In the genomic region with DNA sequence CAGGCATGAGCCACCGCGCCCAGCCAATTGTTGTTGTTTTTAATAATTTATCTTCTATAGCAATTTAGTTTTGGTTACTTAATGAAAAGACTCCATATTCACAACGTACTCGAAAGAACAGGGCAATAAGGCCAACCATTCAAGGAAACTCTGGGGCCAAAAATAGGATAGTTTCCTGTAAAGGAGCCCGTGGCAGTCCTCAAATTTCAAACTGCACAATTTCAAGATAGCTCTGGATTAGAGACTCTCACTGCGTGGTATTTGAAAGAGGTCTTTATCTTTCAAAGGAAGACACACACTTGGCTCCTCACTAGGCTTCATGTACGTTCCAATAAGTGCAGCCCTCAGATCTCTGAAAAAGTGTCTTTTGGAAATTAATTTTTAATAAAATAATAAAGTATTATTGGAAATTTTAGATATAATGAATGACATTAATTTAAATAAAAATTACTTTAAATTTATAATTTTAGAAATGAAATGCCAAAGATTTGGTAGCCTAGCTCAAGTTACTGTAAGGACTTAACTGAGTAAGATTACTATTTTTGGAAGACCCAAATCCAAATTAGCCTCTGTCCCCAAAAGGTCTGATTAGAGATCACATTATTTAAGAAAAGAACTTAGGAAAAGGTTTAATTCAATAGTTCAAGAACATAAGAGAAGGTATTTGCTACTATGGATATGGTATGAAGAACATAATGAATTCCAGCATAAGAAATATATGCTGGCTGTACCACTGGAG, we compare ENCODE assay signal across 1 cellular context.
TF ChIP-seq lines count a peak whose summit lies in the region.

No MANE protein-coding gene starts in this region.

TF ChIP-seq in HepG2, 621 proteins besides CTCF, POLR2A, EP300 and RAD21:
- TF ChIP-seq AGO2 (optimal IDR thresholded peaks at IDR 0.05; ENCODE audit: low read depth, low read length) (no peak), POLR2AphosphoS5 (IDR thresholded peaks at IDR 0.05; ENCODE audit: low read depth, low read length) (no peak), CENPX (CRISPR knock-in tag; IDR thresholded peaks at IDR 0.05) (no peak), RARA (CRISPR knock-in tag; IDR thresholded peaks at IDR 0.05) (no peak), SIX1 (CRISPR knock-in tag; IDR thresholded peaks at IDR 0.05; ENCODE audit: borderline replicate concordance) (no peak), NR1H2 (CRISPR knock-in tag; IDR thresholded peaks at IDR 0.05; ENCODE audit: borderline replicate concordance, low read depth) (no peak), ZNF34 (CRISPR knock-in tag; IDR thresholded peaks at IDR 0.05; ENCODE audit: borderline replicate concordance) (no peak), JDP2 (CRISPR knock-in tag; IDR thresholded peaks at IDR 0.05; ENCODE audit: borderline replicate concordance) (no peak), ATF7 (IDR thresholded peaks at IDR 0.05) (no peak), ATF7 (CRISPR knock-in tag; IDR thresholded peaks at IDR 0.05) (no peak), STAG1 (CRISPR knock-in tag; IDR thresholded peaks at IDR 0.05) (no peak)
- TF ChIP-seq, protein P1, sequence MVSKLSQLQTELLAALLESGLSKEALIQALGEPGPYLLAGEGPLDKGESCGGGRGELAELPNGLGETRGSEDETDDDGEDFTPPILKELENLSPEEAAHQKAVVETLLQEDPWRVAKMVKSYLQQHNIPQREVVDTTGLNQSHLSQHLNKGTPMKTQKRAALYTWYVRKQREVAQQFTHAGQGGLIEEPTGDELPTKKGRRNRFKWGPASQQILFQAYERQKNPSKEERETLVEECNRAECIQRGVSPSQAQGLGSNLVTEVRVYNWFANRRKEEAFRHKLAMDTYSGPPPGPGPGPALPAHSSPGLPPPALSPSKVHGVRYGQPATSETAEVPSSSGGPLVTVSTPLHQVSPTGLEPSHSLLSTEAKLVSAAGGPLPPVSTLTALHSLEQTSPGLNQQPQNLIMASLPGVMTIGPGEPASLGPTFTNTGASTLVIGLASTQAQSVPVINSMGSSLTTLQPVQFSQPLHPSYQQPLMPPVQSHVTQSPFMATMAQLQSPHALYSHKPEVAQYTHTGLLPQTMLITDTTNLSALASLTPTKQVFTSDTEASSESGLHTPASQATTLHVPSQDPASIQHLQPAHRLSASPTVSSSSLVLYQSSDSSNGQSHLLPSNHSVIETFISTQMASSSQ (IDR thresholded peaks at IDR 0.05; ENCODE audit: low read depth) = no peak
- TF ChIP-seq, protein P1 (CRISPR knock-in tag; IDR thresholded peaks at IDR 0.05; ENCODE audit: borderline replicate concordance) = no peak
- TF ChIP-seq, protein P2, sequence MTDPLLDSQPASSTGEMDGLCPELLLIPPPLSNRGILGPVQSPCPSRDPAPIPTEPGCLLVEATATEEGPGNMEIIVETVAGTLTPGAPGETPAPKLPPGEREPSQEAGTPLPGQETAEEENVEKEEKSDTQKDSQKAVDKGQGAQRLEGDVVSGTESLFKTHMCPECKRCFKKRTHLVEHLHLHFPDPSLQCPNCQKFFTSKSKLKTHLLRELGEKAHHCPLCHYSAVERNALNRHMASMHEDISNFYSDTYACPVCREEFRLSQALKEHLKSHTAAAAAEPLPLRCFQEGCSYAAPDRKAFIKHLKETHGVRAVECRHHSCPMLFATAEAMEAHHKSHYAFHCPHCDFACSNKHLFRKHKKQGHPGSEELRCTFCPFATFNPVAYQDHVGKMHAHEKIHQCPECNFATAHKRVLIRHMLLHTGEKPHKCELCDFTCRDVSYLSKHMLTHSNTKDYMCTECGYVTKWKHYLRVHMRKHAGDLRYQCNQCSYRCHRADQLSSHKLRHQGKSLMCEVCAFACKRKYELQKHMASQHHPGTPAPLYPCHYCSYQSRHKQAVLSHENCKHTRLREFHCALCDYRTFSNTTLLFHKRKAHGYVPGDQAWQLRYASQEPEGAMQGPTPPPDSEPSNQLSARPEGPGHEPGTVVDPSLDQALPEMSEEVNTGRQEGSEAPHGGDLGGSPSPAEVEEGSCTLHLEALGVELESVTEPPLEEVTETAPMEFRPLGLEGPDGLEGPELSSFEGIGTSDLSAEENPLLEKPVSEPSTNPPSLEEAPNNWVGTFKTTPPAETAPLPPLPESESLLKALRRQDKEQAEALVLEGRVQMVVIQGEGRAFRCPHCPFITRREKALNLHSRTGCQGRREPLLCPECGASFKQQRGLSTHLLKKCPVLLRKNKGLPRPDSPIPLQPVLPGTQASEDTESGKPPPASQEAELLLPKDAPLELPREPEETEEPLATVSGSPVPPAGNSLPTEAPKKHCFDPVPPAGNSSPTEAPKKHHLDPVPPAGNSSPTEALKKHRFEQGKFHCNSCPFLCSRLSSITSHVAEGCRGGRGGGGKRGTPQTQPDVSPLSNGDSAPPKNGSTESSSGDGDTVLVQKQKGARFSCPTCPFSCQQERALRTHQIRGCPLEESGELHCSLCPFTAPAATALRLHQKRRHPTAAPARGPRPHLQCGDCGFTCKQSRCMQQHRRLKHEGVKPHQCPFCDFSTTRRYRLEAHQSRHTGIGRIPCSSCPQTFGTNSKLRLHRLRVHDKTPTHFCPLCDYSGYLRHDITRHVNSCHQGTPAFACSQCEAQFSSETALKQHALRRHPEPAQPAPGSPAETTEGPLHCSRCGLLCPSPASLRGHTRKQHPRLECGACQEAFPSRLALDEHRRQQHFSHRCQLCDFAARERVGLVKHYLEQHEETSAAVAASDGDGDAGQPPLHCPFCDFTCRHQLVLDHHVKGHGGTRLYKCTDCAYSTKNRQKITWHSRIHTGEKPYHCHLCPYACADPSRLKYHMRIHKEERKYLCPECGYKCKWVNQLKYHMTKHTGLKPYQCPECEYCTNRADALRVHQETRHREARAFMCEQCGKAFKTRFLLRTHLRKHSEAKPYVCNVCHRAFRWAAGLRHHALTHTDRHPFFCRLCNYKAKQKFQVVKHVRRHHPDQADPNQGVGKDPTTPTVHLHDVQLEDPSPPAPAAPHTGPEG (CRISPR knock-in tag; IDR thresholded peaks at IDR 0.05) = no peak
- TF ChIP-seq, protein P3, sequence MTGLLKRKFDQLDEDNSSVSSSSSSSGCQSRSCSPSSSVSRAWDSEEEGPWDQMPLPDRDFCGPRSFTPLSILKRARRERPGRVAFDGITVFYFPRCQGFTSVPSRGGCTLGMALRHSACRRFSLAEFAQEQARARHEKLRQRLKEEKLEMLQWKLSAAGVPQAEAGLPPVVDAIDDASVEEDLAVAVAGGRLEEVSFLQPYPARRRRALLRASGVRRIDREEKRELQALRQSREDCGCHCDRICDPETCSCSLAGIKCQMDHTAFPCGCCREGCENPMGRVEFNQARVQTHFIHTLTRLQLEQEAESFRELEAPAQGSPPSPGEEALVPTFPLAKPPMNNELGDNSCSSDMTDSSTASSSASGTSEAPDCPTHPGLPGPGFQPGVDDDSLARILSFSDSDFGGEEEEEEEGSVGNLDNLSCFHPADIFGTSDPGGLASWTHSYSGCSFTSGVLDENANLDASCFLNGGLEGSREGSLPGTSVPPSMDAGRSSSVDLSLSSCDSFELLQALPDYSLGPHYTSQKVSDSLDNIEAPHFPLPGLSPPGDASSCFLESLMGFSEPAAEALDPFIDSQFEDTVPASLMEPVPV (CRISPR knock-in tag; IDR thresholded peaks at IDR 0.05) = no peak
- TF ChIP-seq, protein P4, sequence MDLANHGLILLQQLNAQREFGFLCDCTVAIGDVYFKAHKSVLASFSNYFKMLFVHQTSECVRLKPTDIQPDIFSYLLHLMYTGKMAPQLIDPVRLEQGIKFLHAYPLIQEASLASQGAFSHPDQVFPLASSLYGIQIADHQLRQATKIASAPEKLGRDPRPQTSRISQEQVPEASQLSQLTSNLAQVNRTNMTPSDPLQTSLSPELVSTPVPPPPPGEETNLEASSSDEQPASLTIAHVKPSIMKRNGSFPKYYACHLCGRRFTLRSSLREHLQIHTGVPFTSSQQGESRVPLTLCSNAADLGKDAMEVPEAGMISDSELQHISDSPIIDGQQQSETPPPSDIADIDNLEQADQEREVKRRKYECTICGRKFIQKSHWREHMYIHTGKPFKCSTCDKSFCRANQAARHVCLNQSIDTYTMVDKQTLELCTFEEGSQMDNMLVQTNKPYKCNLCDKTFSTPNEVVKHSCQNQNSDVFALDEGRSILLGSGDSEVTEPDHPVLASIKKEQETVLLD (CRISPR knock-in tag; IDR thresholded peaks at IDR 0.05; ENCODE audit: low read depth) = no peak
- TF ChIP-seq, protein P5, sequence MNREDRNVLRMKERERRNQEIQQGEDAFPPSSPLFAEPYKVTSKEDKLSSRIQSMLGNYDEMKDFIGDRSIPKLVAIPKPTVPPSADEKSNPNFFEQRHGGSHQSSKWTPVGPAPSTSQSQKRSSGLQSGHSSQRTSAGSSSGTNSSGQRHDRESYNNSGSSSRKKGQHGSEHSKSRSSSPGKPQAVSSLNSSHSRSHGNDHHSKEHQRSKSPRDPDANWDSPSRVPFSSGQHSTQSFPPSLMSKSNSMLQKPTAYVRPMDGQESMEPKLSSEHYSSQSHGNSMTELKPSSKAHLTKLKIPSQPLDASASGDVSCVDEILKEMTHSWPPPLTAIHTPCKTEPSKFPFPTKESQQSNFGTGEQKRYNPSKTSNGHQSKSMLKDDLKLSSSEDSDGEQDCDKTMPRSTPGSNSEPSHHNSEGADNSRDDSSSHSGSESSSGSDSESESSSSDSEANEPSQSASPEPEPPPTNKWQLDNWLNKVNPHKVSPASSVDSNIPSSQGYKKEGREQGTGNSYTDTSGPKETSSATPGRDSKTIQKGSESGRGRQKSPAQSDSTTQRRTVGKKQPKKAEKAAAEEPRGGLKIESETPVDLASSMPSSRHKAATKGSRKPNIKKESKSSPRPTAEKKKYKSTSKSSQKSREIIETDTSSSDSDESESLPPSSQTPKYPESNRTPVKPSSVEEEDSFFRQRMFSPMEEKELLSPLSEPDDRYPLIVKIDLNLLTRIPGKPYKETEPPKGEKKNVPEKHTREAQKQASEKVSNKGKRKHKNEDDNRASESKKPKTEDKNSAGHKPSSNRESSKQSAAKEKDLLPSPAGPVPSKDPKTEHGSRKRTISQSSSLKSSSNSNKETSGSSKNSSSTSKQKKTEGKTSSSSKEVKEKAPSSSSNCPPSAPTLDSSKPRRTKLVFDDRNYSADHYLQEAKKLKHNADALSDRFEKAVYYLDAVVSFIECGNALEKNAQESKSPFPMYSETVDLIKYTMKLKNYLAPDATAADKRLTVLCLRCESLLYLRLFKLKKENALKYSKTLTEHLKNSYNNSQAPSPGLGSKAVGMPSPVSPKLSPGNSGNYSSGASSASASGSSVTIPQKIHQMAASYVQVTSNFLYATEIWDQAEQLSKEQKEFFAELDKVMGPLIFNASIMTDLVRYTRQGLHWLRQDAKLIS (CRISPR knock-in tag; IDR thresholded peaks at IDR 0.05) = no peak
